In genomic region chr17:34761646-34762045, GRCh38 we compare ENCODE assay signal across 23 cellular contexts.
"Had no signal": no experiment of that assay in that cellular context is flagged by ENCODE, and none has a peak within 500 bp of the region (broad histone marks: within the 10 kb centered on the region; RNA-seq: fewer than 3 reads in every experiment).

No MANE protein-coding gene starts in this region.

- H3K27ac Mint-ChIP-seq: activated CD8-positive, alpha-beta T cell treated with anti-CD3 and anti-CD28 coated beads, Interleukin-2, amount 10 ng/mL, durations not matched to agents 7 days and 5 days; activated naive CD4-positive, alpha-beta T cell treated with anti-CD3 and anti-CD28 coated beads, Interleukin-2, amount 50 U/mL, for 24 hours; activated T-helper 1 cell treated with anti-CD3 and anti-CD28 coated beads, Interleukin-12 subunit alpha, Interleukin-12 subunit beta, Interleukin-2, Interleukin-4 antibody, amounts not matched to agents 30 ng/mL and 10 ng/mL and 1 ng/mL, durations not matched to agents 14 hours and 24 hours and 36 hours; IgD-negative memory B cell; T-helper 1 cell treated with Interleukin-12 subunit alpha and Interleukin-12 subunit beta and Interleukin-4 antibody, amounts not matched to agents 30 μg/mL and 1 μg/mL, for 36 hours had no signal

- H3K4me3 Mint-ChIP-seq: activated CD8-positive, alpha-beta T cell treated with anti-CD3 and anti-CD28 coated beads, Interleukin-2, amount 10 ng/mL, durations not matched to agents 7 days and 5 days; activated naive CD4-positive, alpha-beta T cell treated with anti-CD3 and anti-CD28 coated beads, Interleukin-2, amount 50 U/mL, for 24 hours; activated T-helper 1 cell treated with anti-CD3 and anti-CD28 coated beads, Interleukin-12 subunit alpha, Interleukin-12 subunit beta, Interleukin-2, Interleukin-4 antibody, amounts not matched to agents 30 ng/mL and 10 ng/mL and 1 ng/mL, durations not matched to agents 14 hours and 24 hours and 36 hours; central memory CD8-positive, alpha-beta T cell; IgD-negative memory B cell; T-helper 1 cell treated with Interleukin-12 subunit alpha and Interleukin-12 subunit beta and Interleukin-4 antibody, amounts not matched to agents 30 μg/mL and 1 μg/mL, for 36 hours had no signal

- H3K9me3 Mint-ChIP-seq: activated naive CD4-positive, alpha-beta T cell treated with anti-CD3 and anti-CD28 coated beads, Interleukin-2, amount 50 U/mL, for 24 hours; activated T-helper 1 cell treated with anti-CD3 and anti-CD28 coated beads, Interleukin-12 subunit alpha, Interleukin-12 subunit beta, Interleukin-2, Interleukin-4 antibody, amounts not matched to agents 30 ng/mL and 10 ng/mL and 1 ng/mL, durations not matched to agents 14 hours and 24 hours and 36 hours; central memory CD8-positive, alpha-beta T cell; IgD-negative memory B cell; T-helper 1 cell treated with Interleukin-12 subunit alpha and Interleukin-12 subunit beta and Interleukin-4 antibody, amounts not matched to agents 30 μg/mL and 1 μg/mL, for 36 hours had no signal

- H3K4me1 Mint-ChIP-seq: activated naive CD4-positive, alpha-beta T cell treated with anti-CD3 and anti-CD28 coated beads, Interleukin-2, amount 50 U/mL, for 24 hours; central memory CD8-positive, alpha-beta T cell had no signal

- ATAC-seq: activated CD4-positive, CD25-positive, alpha-beta regulatory T cell treated with anti-CD3 and anti-CD28 coated beads, Interleukin-2, amount 50 U/mL, for 24 hours; activated CD8-positive, alpha-beta T cell treated with anti-CD3 and anti-CD28 coated beads, Interleukin-2, amount 10 ng/mL, durations not matched to agents 7 days and 5 days had no signal

- DNase-seq: activated CD4-positive, alpha-beta T cell treated with anti-CD3 and anti-CD28 coated beads for 4 hours; activated CD4-positive, alpha-beta T cell treated with anti-CD3 and anti-CD28 coated beads, Interleukin-2, amount 50 U/mL, for 4 hours; activated CD8-positive, alpha-beta memory T cell treated with anti-CD3 and anti-CD28 coated beads, Interleukin-2, amount 50 U/mL, for 48 hours; activated CD8-positive, alpha-beta T cell treated with anti-CD3 and anti-CD28 coated beads, Interleukin-2, amount 10 ng/mL, durations not matched to agents 7 days and 5 days; activated effector memory CD4-positive, alpha-beta T cell treated with Interleukin-2 at 50 U/mL for 16 hours; activated naive CD4-positive, alpha-beta T cell; activated T-cell treated with anti-CD3 and anti-CD28 coated beads, Interleukin-2, amount 50 U/mL, for 1 hour; aorta; MM.1S; NCI-H1436; NCI-H187 treated with DMSO at 0.1 percent for 48 hours; NCI-H2081 treated with DMSO at 0.1 percent for 48 hours; Peyer's patch; Right ventricle myocardium superior; SJCRH30; SK-N-SH; WERI-Rb-1 had no signal

- H3K36me3 Mint-ChIP-seq: activated naive CD4-positive, alpha-beta T cell treated with anti-CD3 and anti-CD28 coated beads, Interleukin-2, amount 50 U/mL, for 24 hours had no signal
